Comparison of ENCODE assay signal across 1 cellular context in the genomic region with DNA sequence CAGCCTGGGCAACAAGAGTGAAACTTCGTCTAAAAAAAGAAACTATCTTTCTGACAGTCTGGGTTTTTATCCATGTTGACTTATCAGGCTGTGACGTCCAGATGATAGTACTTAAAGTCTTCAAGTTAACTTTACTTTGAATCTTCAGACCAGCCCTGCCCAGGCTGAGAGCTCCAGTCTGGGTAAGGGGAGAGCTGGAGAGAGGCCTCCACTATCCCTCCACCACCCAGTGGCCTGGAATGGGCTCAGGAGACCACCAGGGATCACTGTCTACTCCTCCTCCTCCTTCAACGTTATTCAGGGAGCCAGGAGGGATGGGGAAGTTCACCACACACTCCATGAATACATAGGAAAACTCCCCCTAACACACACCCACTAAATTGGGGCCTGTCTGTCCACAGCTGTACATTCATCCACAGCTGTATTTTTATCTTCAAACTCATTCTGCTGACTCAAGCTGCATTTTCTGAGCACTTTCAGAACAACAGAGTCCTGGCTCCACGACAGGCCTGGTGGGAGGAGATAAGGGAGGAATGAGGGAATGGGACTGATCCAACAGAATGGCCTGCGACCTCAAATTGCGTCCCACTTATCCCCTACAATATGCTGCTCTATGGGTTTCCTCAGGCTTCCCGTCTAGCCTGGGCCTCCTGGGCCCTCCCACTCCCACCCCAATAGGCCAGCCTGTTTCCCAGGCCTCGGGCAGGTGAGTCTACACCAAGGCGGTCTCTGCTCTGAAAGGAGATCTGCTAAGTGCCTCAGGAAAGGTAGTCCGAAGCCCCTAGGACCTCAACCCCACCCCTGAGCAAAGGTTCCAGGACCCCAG.
TF ChIP-seq lines count a peak whose summit lies in the region.

No MANE protein-coding gene starts in this region.

TF ChIP-seq in K562, 482 proteins besides CTCF, POLR2A, EP300 and RAD21 (continued from another document and continues in another):
- TF ChIP-seq, protein P1, sequence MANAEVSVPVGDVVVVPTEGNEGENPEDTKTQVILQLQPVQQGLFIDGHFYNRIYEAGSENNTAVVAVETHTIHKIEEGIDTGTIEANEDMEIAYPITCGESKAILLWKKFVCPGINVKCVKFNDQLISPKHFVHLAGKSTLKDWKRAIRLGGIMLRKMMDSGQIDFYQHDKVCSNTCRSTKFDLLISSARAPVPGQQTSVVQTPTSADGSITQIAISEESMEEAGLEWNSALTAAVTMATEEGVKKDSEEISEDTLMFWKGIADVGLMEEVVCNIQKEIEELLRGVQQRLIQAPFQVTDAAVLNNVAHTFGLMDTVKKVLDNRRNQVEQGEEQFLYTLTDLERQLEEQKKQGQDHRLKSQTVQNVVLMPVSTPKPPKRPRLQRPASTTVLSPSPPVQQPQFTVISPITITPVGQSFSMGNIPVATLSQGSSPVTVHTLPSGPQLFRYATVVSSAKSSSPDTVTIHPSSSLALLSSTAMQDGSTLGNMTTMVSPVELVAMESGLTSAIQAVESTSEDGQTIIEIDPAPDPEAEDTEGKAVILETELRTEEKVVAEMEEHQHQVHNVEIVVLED (CRISPR knock-in tag; IDR thresholded peaks at IDR 0.05) = peak; percentile 41
- TF ChIP-seq YY1 (IDR thresholded peaks at IDR 0.05; ENCODE audit: borderline replicate concordance in 1 of 3, control insufficient read depth in 1 of 3, extremely low read depth in 1 of 3, insufficient read depth in 3 of 3, insufficient read length in 1 of 3, insufficient replicate concordance in 2 of 3, low read depth in 1 of 3, low read length in 2 of 3) = peak in 1 of 3 experiments; percentile 39
- peak; percentile 63 for TF ChIP-seq SMAD1 (IDR thresholded peaks at IDR 0.05; ENCODE audit: low read depth, low read length, partially characterized antibody)
- peak; percentile 94 for TF ChIP-seq STAT5A (IDR thresholded peaks at IDR 0.05; ENCODE audit: borderline replicate concordance, low read length)
- no peak for TF ChIP-seq ZNF143 (CRISPR knock-in tag; IDR thresholded peaks at IDR 0.05)
- peak; percentile 73; the same call in 1 of the 2 replicates for TF ChIP-seq ZBTB7A (IDR thresholded peaks at IDR 0.05; ENCODE audit: borderline replicate concordance, control insufficient read depth, low read depth, low read length)
- TF ChIP-seq BACH1 (tag; IDR thresholded peaks at IDR 0.05) = peak; percentile 94
- TF ChIP-seq NCOR1 (IDR thresholded peaks at IDR 0.05) = peak; percentile 99
- TF ChIP-seq, protein P2, sequence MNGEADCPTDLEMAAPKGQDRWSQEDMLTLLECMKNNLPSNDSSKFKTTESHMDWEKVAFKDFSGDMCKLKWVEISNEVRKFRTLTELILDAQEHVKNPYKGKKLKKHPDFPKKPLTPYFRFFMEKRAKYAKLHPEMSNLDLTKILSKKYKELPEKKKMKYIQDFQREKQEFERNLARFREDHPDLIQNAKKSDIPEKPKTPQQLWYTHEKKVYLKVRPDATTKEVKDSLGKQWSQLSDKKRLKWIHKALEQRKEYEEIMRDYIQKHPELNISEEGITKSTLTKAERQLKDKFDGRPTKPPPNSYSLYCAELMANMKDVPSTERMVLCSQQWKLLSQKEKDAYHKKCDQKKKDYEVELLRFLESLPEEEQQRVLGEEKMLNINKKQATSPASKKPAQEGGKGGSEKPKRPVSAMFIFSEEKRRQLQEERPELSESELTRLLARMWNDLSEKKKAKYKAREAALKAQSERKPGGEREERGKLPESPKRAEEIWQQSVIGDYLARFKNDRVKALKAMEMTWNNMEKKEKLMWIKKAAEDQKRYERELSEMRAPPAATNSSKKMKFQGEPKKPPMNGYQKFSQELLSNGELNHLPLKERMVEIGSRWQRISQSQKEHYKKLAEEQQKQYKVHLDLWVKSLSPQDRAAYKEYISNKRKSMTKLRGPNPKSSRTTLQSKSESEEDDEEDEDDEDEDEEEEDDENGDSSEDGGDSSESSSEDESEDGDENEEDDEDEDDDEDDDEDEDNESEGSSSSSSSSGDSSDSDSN (IDR thresholded peaks at IDR 0.05; ENCODE audit: borderline replicate concordance in 1 of 2, low read depth in 2 of 2, low read length in 2 of 2) = peak; percentile 36 to 56; a peak in 2 of 4 replicates
- TF ChIP-seq MEF2A (IDR thresholded peaks at IDR 0.05; ENCODE audit: control insufficient read depth, low read depth, low read length) = peak; percentile 50; the same call in 1 of the 2 replicates
- no peak for TF ChIP-seq ZNF12 (CRISPR knock-in tag; IDR thresholded peaks at IDR 0.05)
- TF ChIP-seq PTBP1 (IDR thresholded peaks at IDR 0.05; ENCODE audit: low read depth, low read length) = no peak
- peak; percentile 71; the same call in 1 of the 2 replicates for TF ChIP-seq RUNX1 (IDR thresholded peaks at IDR 0.05; ENCODE audit: low read depth)
- no peak for TF ChIP-seq CBX2 (IDR thresholded peaks at IDR 0.05; ENCODE audit: insufficient read depth, low read length, poor library complexity, severe bottlenecking)
- peak; percentile 76 for TF ChIP-seq EGR1 (conservative IDR thresholded peaks at IDR 0.05)
- TF ChIP-seq DACH1 (IDR thresholded peaks at IDR 0.05; ENCODE audit: partially characterized antibody) = peak; percentile 99
- TF ChIP-seq ZNF696 (CRISPR knock-in tag; conservative IDR thresholded peaks at IDR 0.05) = no peak
- TF ChIP-seq ILF3 (IDR thresholded peaks at IDR 0.05; ENCODE audit: borderline replicate concordance) = no peak
- TF ChIP-seq SIX5 (IDR thresholded peaks at IDR 0.05; ENCODE audit: borderline replicate concordance in 1 of 2, insufficient read depth in 1 of 2, low read depth in 1 of 2, low read length in 2 of 2) = no peak
- no peak for TF ChIP-seq ZNF184 (CRISPR knock-in tag; IDR thresholded peaks at IDR 0.05)
- TF ChIP-seq, protein P3, sequence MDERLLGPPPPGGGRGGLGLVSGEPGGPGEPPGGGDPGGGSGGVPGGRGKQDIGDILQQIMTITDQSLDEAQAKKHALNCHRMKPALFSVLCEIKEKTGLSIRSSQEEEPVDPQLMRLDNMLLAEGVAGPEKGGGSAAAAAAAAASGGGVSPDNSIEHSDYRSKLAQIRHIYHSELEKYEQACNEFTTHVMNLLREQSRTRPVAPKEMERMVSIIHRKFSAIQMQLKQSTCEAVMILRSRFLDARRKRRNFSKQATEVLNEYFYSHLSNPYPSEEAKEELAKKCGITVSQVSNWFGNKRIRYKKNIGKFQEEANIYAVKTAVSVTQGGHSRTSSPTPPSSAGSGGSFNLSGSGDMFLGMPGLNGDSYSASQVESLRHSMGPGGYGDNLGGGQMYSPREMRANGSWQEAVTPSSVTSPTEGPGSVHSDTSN (CRISPR knock-in tag; IDR thresholded peaks at IDR 0.05; ENCODE audit: low read depth) = no peak
- TF ChIP-seq, protein P3 (tag; conservative IDR thresholded peaks at IDR 0.05; ENCODE audit: low read depth) = peak; percentile 74
- peak; percentile 69; the same call in 1 of the 2 replicates for TF ChIP-seq ZFX (CRISPR knock-in tag; IDR thresholded peaks at IDR 0.05)
- TF ChIP-seq DPF2 (IDR thresholded peaks at IDR 0.05) = peak; percentile 99
- TF ChIP-seq, protein P4, sequence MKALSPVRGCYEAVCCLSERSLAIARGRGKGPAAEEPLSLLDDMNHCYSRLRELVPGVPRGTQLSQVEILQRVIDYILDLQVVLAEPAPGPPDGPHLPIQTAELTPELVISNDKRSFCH (CRISPR knock-in tag; IDR thresholded peaks at IDR 0.05) = no peak
- TF ChIP-seq, protein P4 (tag; IDR thresholded peaks at IDR 0.05) = peak; percentile 78; the same call in 1 of the 2 replicates
- TF ChIP-seq, protein P5, sequence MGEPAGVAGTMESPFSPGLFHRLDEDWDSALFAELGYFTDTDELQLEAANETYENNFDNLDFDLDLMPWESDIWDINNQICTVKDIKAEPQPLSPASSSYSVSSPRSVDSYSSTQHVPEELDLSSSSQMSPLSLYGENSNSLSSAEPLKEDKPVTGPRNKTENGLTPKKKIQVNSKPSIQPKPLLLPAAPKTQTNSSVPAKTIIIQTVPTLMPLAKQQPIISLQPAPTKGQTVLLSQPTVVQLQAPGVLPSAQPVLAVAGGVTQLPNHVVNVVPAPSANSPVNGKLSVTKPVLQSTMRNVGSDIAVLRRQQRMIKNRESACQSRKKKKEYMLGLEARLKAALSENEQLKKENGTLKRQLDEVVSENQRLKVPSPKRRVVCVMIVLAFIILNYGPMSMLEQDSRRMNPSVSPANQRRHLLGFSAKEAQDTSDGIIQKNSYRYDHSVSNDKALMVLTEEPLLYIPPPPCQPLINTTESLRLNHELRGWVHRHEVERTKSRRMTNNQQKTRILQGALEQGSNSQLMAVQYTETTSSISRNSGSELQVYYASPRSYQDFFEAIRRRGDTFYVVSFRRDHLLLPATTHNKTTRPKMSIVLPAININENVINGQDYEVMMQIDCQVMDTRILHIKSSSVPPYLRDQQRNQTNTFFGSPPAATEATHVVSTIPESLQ (CRISPR knock-in tag; IDR thresholded peaks at IDR 0.05) = 0 out of 2 replicates have a peak, but pooled peaks have one; percentile 23
- peak; percentile 81 to 87 for TF ChIP-seq FOXK2 (conservative IDR thresholded peaks at IDR 0.05 in 1 of 2, IDR thresholded peaks at IDR 0.05 in 1 of 2; ENCODE audit: low read depth in 2 of 2)
- TF ChIP-seq OTX1 (CRISPR knock-in tag; IDR thresholded peaks at IDR 0.05) = peak; percentile 51; the same call in 1 of the 2 replicates
- TF ChIP-seq DIDO1 (tag; IDR thresholded peaks at IDR 0.05; ENCODE audit: low read depth) = no peak
- peak; percentile 93; the same call in 1 of the 2 replicates for TF ChIP-seq HLTF (IDR thresholded peaks at IDR 0.05)
- peak; percentile 96 for TF ChIP-seq LEF1 (IDR thresholded peaks at IDR 0.05)
- TF ChIP-seq ZEB2 (IDR thresholded peaks at IDR 0.05) = peak; percentile 71
- no peak for TF ChIP-seq KAT7 (CRISPR knock-in tag; IDR thresholded peaks at IDR 0.05; ENCODE audit: borderline replicate concordance)
- no peak for TF ChIP-seq ZNF217 (CRISPR knock-in tag; IDR thresholded peaks at IDR 0.05)
- peak; percentile 67; the same call in 1 of the 2 replicates for TF ChIP-seq RNF2 (IDR thresholded peaks at IDR 0.05)
- TF ChIP-seq, protein P6, sequence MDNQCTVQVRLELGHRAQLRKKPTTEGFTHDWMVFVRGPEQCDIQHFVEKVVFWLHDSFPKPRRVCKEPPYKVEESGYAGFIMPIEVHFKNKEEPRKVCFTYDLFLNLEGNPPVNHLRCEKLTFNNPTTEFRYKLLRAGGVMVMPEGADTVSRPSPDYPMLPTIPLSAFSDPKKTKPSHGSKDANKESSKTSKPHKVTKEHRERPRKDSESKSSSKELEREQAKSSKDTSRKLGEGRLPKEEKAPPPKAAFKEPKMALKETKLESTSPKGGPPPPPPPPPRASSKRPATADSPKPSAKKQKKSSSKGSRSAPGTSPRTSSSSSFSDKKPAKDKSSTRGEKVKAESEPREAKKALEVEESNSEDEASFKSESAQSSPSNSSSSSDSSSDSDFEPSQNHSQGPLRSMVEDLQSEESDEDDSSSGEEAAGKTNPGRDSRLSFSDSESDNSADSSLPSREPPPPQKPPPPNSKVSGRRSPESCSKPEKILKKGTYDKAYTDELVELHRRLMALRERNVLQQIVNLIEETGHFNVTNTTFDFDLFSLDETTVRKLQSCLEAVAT (IDR thresholded peaks at IDR 0.05) = peak; percentile 71 to 77; a peak in 3 of 4 replicates
- TF ChIP-seq EHMT2 (IDR thresholded peaks at IDR 0.05) = peak; percentile 9; the same call in 1 of the 2 replicates
- TF ChIP-seq, protein P7, sequence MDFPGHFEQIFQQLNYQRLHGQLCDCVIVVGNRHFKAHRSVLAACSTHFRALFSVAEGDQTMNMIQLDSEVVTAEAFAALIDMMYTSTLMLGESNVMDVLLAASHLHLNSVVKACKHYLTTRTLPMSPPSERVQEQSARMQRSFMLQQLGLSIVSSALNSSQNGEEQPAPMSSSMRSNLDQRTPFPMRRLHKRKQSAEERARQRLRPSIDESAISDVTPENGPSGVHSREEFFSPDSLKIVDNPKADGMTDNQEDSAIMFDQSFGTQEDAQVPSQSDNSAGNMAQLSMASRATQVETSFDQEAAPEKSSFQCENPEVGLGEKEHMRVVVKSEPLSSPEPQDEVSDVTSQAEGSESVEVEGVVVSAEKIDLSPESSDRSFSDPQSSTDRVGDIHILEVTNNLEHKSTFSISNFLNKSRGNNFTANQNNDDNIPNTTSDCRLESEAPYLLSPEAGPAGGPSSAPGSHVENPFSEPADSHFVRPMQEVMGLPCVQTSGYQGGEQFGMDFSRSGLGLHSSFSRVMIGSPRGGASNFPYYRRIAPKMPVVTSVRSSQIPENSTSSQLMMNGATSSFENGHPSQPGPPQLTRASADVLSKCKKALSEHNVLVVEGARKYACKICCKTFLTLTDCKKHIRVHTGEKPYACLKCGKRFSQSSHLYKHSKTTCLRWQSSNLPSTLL (IDR thresholded peaks at IDR 0.05) = no peak
- TF ChIP-seq NCOA6 (IDR thresholded peaks at IDR 0.05) = no peak
- TF ChIP-seq, protein P8, sequence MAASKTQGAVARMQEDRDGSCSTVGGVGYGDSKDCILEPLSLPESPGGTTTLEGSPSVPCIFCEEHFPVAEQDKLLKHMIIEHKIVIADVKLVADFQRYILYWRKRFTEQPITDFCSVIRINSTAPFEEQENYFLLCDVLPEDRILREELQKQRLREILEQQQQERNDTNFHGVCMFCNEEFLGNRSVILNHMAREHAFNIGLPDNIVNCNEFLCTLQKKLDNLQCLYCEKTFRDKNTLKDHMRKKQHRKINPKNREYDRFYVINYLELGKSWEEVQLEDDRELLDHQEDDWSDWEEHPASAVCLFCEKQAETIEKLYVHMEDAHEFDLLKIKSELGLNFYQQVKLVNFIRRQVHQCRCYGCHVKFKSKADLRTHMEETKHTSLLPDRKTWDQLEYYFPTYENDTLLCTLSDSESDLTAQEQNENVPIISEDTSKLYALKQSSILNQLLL (CRISPR knock-in tag; IDR thresholded peaks at IDR 0.05; ENCODE audit: borderline replicate concordance) = no peak
- no peak for TF ChIP-seq ZNF780A (CRISPR knock-in tag; IDR thresholded peaks at IDR 0.05)
- TF ChIP-seq, protein P9, sequence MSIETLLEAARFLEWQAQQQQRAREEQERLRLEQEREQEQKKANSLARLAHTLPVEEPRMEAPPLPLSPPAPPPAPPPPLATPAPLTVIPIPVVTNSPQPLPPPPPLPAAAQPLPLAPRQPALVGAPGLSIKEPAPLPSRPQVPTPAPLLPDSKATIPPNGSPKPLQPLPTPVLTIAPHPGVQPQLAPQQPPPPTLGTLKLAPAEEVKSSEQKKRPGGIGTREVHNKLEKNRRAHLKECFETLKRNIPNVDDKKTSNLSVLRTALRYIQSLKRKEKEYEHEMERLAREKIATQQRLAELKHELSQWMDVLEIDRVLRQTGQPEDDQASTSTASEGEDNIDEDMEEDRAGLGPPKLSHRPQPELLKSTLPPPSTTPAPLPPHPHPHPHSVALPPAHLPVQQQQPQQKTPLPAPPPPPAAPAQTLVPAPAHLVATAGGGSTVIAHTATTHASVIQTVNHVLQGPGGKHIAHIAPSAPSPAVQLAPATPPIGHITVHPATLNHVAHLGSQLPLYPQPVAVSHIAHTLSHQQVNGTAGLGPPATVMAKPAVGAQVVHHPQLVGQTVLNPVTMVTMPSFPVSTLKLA (conservative IDR thresholded peaks at IDR 0.05) = peak; percentile 70 to 91
- peak; percentile 94; the same call in 1 of the 2 replicates for TF ChIP-seq MTA3 (IDR thresholded peaks at IDR 0.05; ENCODE audit: borderline replicate concordance)
- peak; percentile 99 for TF ChIP-seq TCF3 (CRISPR knock-in tag; IDR thresholded peaks at IDR 0.05)
